21 cellular contexts compared by ENCODE assay signal in genomic region chr2:56239437-56239836, GRCh38. TPM values are rescaled to one million over a fixed set of nuclear protein-coding genes. Genes with fewer than 3 reads are reported as not detected.
DNase-seq lines count a peak whose midpoint lies in the region; ATAC-seq and TF ChIP-seq lines count a peak whose summit lies in the region.
"Had no signal": no experiment of that assay in that cellular context is flagged by ENCODE, and none has a peak within 500 bp of the region (broad histone marks: within the 10 kb centered on the region; RNA-seq: fewer than 3 reads in every experiment).

No MANE protein-coding gene starts in this region.

- no TSS peak for BruUV-seq in mammary epithelial cell (replicated peaks; lab: Mats Ljungman, UMichigan)

- H2AFZ ChIP-seq in mammary epithelial cell (ENCODE audit: low read depth, low read length): no peak overlapping the region
- H2AFZ ChIP-seq: parathyroid adenoma had no signal

- H3K4me1 ChIP-seq in mammary epithelial cell (ENCODE audit: insufficient read depth, low read length) (no peaks in the 10 kb centered on the region), ascending aorta (no peaks in the 10 kb centered on the region)
- H3K4me1 ChIP-seq: gastrocnemius medialis, parathyroid adenoma, SJCRH30, suprapubic skin had no signal

- intact Hi-C loops in mammary epithelial cell (cut with micrococcal nuclease): no loop called here
- intact Hi-C loops in ascending aorta (cut with DNase I): no loop called here

- H3K79me2 ChIP-seq in mammary epithelial cell (ENCODE audit: insufficient read depth, low read length): no peaks in the 10 kb centered on the region
- H3K79me2 ChIP-seq: parathyroid adenoma had no signal

- H3K9me3 ChIP-seq in mammary epithelial cell (replicated peaks; ENCODE audit: insufficient read depth, low read length): no peaks in the 10 kb centered on the region
- H3K9me3 ChIP-seq in ascending aorta: peaks cover 0 to 3% of the 10 kb centered on the region in 2 donors
- H3K9me3 ChIP-seq: gastrocnemius medialis, SJCRH30, suprapubic skin had no signal

- dilution Hi-C loops in mammary epithelial cell (cut with HindIII; ENCODE audit: low sequenced_read_pairs): no loop called here

- H3K9ac ChIP-seq in mammary epithelial cell (ENCODE audit: insufficient read depth, low read length): no peak overlapping the region
- H3K9ac ChIP-seq: parathyroid adenoma had no signal

- ATAC-seq in left lobe of liver: no peak
- no peak for ATAC-seq in GM19023 (IDR thresholded peaks at IDR 0.05; ENCODE audit: unreplicated experiment)
- ATAC-seq: activated CD4-positive, CD25-positive, alpha-beta regulatory T cell treated with anti-CD3 and anti-CD28 coated beads, Interleukin-2, amount 50 U/mL, for 24 hours; activated T-helper 17 cell treated with anti-CD3 and anti-CD28 coated beads, Interleukin-2, amount 50 U/mL, for 72 hours; gastrocnemius medialis had no signal

- H3K27ac ChIP-seq in mammary epithelial cell (ENCODE audit: insufficient read depth, low read depth, low read length) (no peak overlapping the region), ascending aorta (no peak overlapping the region)
- H3K27ac ChIP-seq: gastrocnemius medialis, parathyroid adenoma, SJCRH30, suprapubic skin had no signal

- no peak overlapping the region for H3K4me2 ChIP-seq in mammary epithelial cell (ENCODE audit: insufficient read depth, low read depth, low read length)

- CTCF ChIA-PET in mammary epithelial cell (lab: Charles Lee; ENCODE audit: low non-redundant PET): no interaction called here

- DNase-seq in EH (ENCODE audit: low read depth): peak; percentile 90
- peak; percentile 85 for DNase-seq in LoVo (ENCODE audit: low spot score)
- DNase-seq in mammary epithelial cell: peak; percentile 53
- peak; percentile 31 for DNase-seq in retinal pigment epithelial cell (ENCODE audit: low read depth)
- no peak for DNase-seq in left lobe of liver (ENCODE audit: low spot score)
- no peak for DNase-seq in ascending aorta (ENCODE audit: low spot score in 2 of 2)
- DNase-seq in SHP77 (lab: John Stamatoyannopoulos, UW): no peak
- DNase-seq: AML-193; gastrocnemius medialis; Karpas-422; SJCRH30; small intestine; stimulated activated CD4-positive, alpha-beta T cell treated with anti-CD3 and anti-CD28 coated beads, Interleukin-4, amount 100 ng/mL, for 4 hours; stimulated activated CD8-positive, alpha-beta memory T cell treated with anti-CD3 and anti-CD28 coated beads, Interleukin-4, amount 100 ng/mL, for 48 hours had no signal

- WGBS in mammary epithelial cell (ENCODE audit: low coverage, missing lambda C conversion rate): 8% methylated on average over 1 of the region's 1 CpG

- no peak overlapping the region for H3K4me3 ChIP-seq in mammary epithelial cell (replicated peaks in 1 of 3; ENCODE audit: insufficient read depth in 1 of 3, low read depth in 2 of 3, low read length in 3 of 3)
- no peak overlapping the region for H3K4me3 ChIP-seq in retinal pigment epithelial cell (ENCODE audit: low read length)
- no peak overlapping the region for H3K4me3 ChIP-seq in ascending aorta
- H3K4me3 ChIP-seq: gastrocnemius medialis, SJCRH30, suprapubic skin had no signal

- no peak for TF ChIP-seq CTCF in mammary epithelial cell (conservative IDR thresholded peaks at IDR 0.05 in 1 of 2, IDR thresholded peaks at IDR 0.05 in 1 of 2; ENCODE audit: extremely low read depth in 1 of 2, insufficient read depth in 1 of 2, low read depth in 1 of 2, low read length in 2 of 2)
- TF ChIP-seq CTCF in retinal pigment epithelial cell (conservative IDR thresholded peaks at IDR 0.05; ENCODE audit: low read depth, low read length): no peak
- TF ChIP-seq CTCF in ascending aorta (IDR thresholded peaks at IDR 0.05): no peak

- in situ Hi-C loops in mammary epithelial cell (cut with MboI; ENCODE audit: low sequenced_read_pairs in 2 of 2): no loop called here

- no peaks in the 10 kb centered on the region for H3K36me3 ChIP-seq in mammary epithelial cell (ENCODE audit: insufficient read depth, low read length)
- H3K36me3 ChIP-seq in ascending aorta: no peaks in the 10 kb centered on the region
- H3K36me3 ChIP-seq: gastrocnemius medialis, SJCRH30, suprapubic skin had no signal

- no peaks in the 10 kb centered on the region for H4K20me1 ChIP-seq in mammary epithelial cell (ENCODE audit: insufficient read depth, low read length)

- no peaks in the 10 kb centered on the region for H3K27me3 ChIP-seq in mammary epithelial cell (ENCODE audit: insufficient read depth, low read length)
- H3K27me3 ChIP-seq in ascending aorta: no peaks in the 10 kb centered on the region
- H3K27me3 ChIP-seq: gastrocnemius medialis, SJCRH30, suprapubic skin had no signal

RNA-seq across cellular contexts. Expression of gene CCDC85A, which starts 55.6 kb away (rescaled TPM):
- total RNA-seq in mammary epithelial cell (under 1 TPM in 1 of 2 donors, not detected in 1; 0.17 TPM), left lobe of liver (0.08 TPM), ascending aorta (15.0 TPM)
- polyA plus RNA-seq in mammary epithelial cell: 0.01 TPM
- polyA minus RNA-seq in mammary epithelial cell: not detected
- total RNA-seq: activated CD8-positive, alpha-beta memory T cell treated with anti-CD3 and anti-CD28 coated beads for 36 hours; activated T-helper 17 cell treated with anti-CD3 and anti-CD28 coated beads, Interleukin-2, amount 50 U/mL, for 72 hours; H1; SJCRH30 had no signal

Comparison
In these comparisons a context has a peak if more than half of its experiments do, and no peak if none do; other contexts are left out.
1. DNase-seq: peak in EH (single experiment), LoVo (single experiment), mammary epithelial cell (single experiment) and retinal pigment epithelial cell (single experiment); none in left lobe of liver (single experiment), ascending aorta (0 of 2) and SHP77 (0 of 2).
2. RNA of gene CCDC85A, which starts 55.6 kb away (total RNA-seq): 15.0 TPM in ascending aorta (single experiment); 0.17 TPM in mammary epithelial cell and 0.08 TPM in left lobe of liver (single experiment); every median in the first group is over 10 times any median in the second.